ENCODE assay signal across 19 cellular contexts in the genomic region with DNA sequence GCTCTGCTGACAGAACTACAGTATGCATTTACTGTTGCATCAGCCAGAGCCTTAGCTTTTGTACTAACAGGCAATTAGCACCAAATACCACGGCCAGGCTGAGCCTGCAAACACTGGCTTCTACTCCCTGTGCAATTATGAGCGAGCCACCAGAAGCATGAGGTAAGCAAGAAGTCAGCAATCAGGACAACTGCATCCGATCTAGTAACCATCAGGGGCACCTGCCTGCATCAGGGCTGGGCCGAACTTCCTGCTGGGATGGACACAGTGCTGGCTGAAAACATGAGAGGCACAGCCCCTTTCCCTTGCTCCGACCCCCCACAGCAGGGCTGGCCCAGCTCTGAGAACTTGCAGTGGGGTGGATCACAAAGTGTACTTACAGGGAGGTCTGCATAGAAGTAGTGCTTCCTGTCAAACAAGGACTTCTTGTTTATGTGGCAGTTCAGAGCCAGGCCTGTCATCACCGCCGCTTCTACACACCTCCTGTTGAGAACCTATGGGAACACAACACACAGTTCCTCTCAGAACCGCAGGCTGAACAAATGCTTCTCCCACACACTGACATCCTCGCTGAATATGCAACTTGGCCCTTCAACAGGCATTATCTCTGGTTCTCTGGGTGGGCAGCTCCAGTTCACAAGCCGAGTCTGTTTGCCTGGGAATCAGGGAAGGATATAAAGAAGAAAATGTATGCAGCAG. TPM values are rescaled to one million over a fixed set of nuclear protein-coding genes. Genes with fewer than 3 reads are reported as not detected.
A peak's percentile ranks its signal among the peaks of the same experiment; 100 is the strongest.
DNase-seq lines count a peak whose midpoint lies in the region; ATAC-seq and TF ChIP-seq lines count a peak whose summit lies in the region.
"Had no signal": no experiment of that assay in that cellular context is flagged by ENCODE, and none has a peak within 500 bp of the region (broad histone marks: within the 10 kb centered on the region; RNA-seq: fewer than 3 reads in every experiment).

No MANE protein-coding gene starts in this region.

- CTCF ChIA-PET in A673 (lab: Charles Lee) = no interaction called here

- no peak overlapping the region for H3K27ac ChIP-seq in A673 (ENCODE audit: low read depth, low read length, poor library complexity, severe bottlenecking)
- peak overlapping the region; percentile 10 for H3K27ac ChIP-seq in cingulate gyrus (ENCODE audit: low read depth, low read length)
- peak overlapping the region; percentile 8 to 62 for H3K27ac ChIP-seq in lung (ENCODE audit: low read depth in 1 of 2, low read length in 1 of 2)
- H3K27ac ChIP-seq: gastroesophageal sphincter, GM23248, KMS-11, stomach, uterus had no signal

- no TSS peak for BruUV-seq in A673 (replicated peaks; lab: Mats Ljungman, UMichigan)

- peaks cover 17% of the 10 kb centered on the region for H3K4me1 ChIP-seq in A673 (ENCODE audit: insufficient read depth, low read length, poor library complexity, severe bottlenecking)
- peaks cover 0 to 2% of the 10 kb centered on the region in 2 donors for H3K4me1 ChIP-seq in lung (ENCODE audit: control insufficient read depth in 2 of 2, insufficient read depth in 2 of 2, low read length in 2 of 2)
- H3K4me1 ChIP-seq: gastroesophageal sphincter, stomach, uterus had no signal

- H3K36me3 ChIP-seq in A673 (ENCODE audit: insufficient read depth, low read length, poor library complexity, severe bottlenecking) (no peaks in the 10 kb centered on the region), lung (ENCODE audit: control insufficient read depth in 2 of 2, insufficient read depth in 2 of 2, low read length in 2 of 2) (peaks cover 3 to 8% of the 10 kb centered on the region in 2 donors)
- H3K36me3 ChIP-seq: uterus had no signal

- peak; percentile 11 for DNase-seq in A673 (ENCODE audit: low spot score)
- peak in 2 of 3 experiments; percentile 68 to 81 for DNase-seq in NCI-H1417 (lab: John Stamatoyannopoulos, UW)
- no peak for DNase-seq in lung (ENCODE audit: low spot score)
- DNase-seq in HT-29 (ENCODE audit: low spot score) = no peak
- DNase-seq in RPMI8226 = no peak
- DNase-seq in NK-92 treated with Interleukin-12 subunit alpha and Interleukin-12 subunit beta, amount 100 ng/mL, for 24 hours (lab: John Stamatoyannopoulos, UW) = no peak
- DNase-seq: activated T-cell treated with anti-CD3 and anti-CD28 coated beads, Interleukin-2, amount 50 U/mL, for 1 hour; GM23248; natural killer cell; NCI-H1105 treated with DMSO at 0.1 percent for 48 hours; NCI-H446 treated with DMSO at 0.1 percent for 48 hours; OCI-M1; SK-N-SH; stomach; uterus had no signal

- H3K4me3 ChIP-seq in A673 (ENCODE audit: low read depth, low read length, poor library complexity, severe bottlenecking) (no peak overlapping the region), lung (no peak overlapping the region)
- H3K4me3 ChIP-seq: gastroesophageal sphincter, GM23248, stomach, uterus had no signal

- no peak for ATAC-seq in lung (ENCODE audit: insufficient read depth, low FRiP score)
- ATAC-seq in HG03565 (IDR thresholded peaks at IDR 0.05; ENCODE audit: unreplicated experiment) = no peak
- ATAC-seq: gastroesophageal sphincter, natural killer cell had no signal

- no peaks in the 10 kb centered on the region for H3K27me3 ChIP-seq in A673 (replicated peaks; ENCODE audit: insufficient read depth, low read depth, low read length, poor library complexity)
- no peaks in the 10 kb centered on the region for H3K27me3 ChIP-seq in lung (ENCODE audit: control insufficient read depth, insufficient read depth)
- H3K27me3 ChIP-seq: gastroesophageal sphincter, stomach, uterus had no signal

- WGBS in lung, 2 donors = 85 to 89% methylated on average over 10 of the region's 10 CpGs

- POLR2A ChIA-PET in A673 (lab: Charles Lee; ENCODE audit: low non-redundant PET) = no interaction called here

- intact Hi-C loops in A673 (cut with micrococcal nuclease; ENCODE audit: unreplicated experiment) = no loop called here

- no peak for TF ChIP-seq CTCF in A673 (conservative IDR thresholded peaks at IDR 0.05; ENCODE audit: low read depth, low read length)
- no peak for TF ChIP-seq CTCF in lung (IDR thresholded peaks at IDR 0.05; ENCODE audit: control extremely low read depth, extremely low read depth)

- no peaks in the 10 kb centered on the region for H3K9me3 ChIP-seq in A673 (ENCODE audit: low read depth, low read length, poor library complexity, severe bottlenecking)
- H3K9me3 ChIP-seq in lung (ENCODE audit: control insufficient read depth in 2 of 2, insufficient read depth in 1 of 2, low read length in 1 of 2) = no peaks in the 10 kb centered on the region
- H3K9me3 ChIP-seq: gastroesophageal sphincter, SK-N-SH, stomach, uterus had no signal

RNA-seq across cellular contexts. Expression of gene GATB, which starts 41.6 kb away (rescaled TPM):
- total RNA-seq in A673 (2021) (23.8 and 27.4 TPM in 2 replicates), lung (10 to 100 TPM; 14.3 to 16.8 TPM)
- polyA plus RNA-seq in lung = 10 to 100 TPM; 11.0 to 18.4 TPM
- total RNA-seq in HT-29 (2014; rRNA removed; shearing (Covaris generic)) = 14.1 and 14.4 TPM in 2 replicates

Comparison
In these comparisons a context has a peak if more than half of its experiments do, and no peak if none do; other contexts are left out.
1. DNase-seq: peak in A673 (single experiment) and NCI-H1417 (2 of 3); none in lung (single experiment), HT-29 (single experiment), RPMI8226 (single experiment) and NK-92 treated with Interleukin-12 subunit alpha and Interleukin-12 subunit beta, amount 100 ng/mL, for 24 hours (single experiment).